ENCODE assay signal across 1 cellular context in the genomic region with DNA sequence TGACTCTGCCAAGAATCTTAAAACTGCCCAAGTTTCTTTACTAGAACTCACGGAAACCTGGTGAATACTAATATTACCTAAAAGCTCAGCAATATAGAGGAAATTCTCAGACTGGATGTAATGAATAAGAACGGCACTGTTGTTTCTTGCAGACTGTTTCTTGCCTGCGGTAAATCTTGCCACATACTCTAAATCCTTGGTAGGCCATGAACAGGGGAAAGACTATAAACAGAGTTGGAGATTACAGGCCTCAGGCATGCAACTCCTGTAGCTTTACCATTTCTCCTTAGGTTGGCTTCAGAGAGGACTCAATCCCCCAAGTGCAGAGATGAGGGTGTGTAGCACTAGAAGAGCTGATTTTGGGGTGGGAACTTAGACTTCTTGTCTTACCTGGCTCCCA.
TF ChIP-seq lines count a peak whose summit lies in the region.

No MANE protein-coding gene starts in this region.

TF ChIP-seq in H1, 55 proteins besides CTCF, POLR2A, EP300 and RAD21:
- no peak for TF ChIP-seq HDAC6 (IDR thresholded peaks at IDR 0.05; ENCODE audit: low read depth, low read length)
- TF ChIP-seq NANOG (IDR thresholded peaks at IDR 0.05; ENCODE audit: insufficient read depth, low read depth, low read length, poor library complexity, severe bottlenecking): no peak
- TF ChIP-seq CHD2 (IDR thresholded peaks at IDR 0.05; ENCODE audit: low read length): no peak
- TF ChIP-seq KDM5A (IDR thresholded peaks at IDR 0.05; ENCODE audit: low read length): no peak
- TF ChIP-seq RXRA (IDR thresholded peaks at IDR 0.05; ENCODE audit: insufficient read depth, low read depth, low read length): no peak
- no peak for TF ChIP-seq TAF7 (optimal IDR thresholded peaks at IDR 0.05; ENCODE audit: borderline replicate concordance, low read depth, low read length)
TF ChIP-seq in H1: peak in this region for 0.
